In the genomic region with DNA sequence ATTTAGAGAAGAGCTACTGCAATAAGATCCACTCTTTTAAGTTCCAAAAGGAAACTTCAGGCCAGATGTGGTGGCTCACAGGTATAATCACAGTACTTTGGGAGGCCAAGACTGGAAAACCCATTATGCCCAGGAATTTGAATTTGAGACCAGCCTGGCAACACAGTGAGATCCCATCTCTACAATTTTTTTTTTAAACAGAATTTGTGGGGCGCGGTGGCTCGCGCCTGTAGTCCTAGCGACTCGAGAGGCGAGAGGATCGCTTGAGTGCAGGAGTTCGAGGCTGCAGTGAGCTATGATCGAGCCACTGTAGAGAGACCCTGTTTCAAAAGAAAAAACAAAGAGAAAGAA, we compare ENCODE assay signal across 8 cellular contexts. TPM values are rescaled to one million over a fixed set of nuclear protein-coding genes. Genes with fewer than 3 reads are reported as not detected.
DNase-seq lines count a peak whose midpoint lies in the region; ATAC-seq and TF ChIP-seq lines count a peak whose summit lies in the region.

No MANE protein-coding gene starts in this region.

- TF ChIP-seq CTCF in AG09309 (IDR thresholded peaks at IDR 0.05; ENCODE audit: control insufficient read depth, insufficient read depth, low read depth, low read length, missing control alignments) (no peak), LNCaP clone FGC (IDR thresholded peaks at IDR 0.05; ENCODE audit: control insufficient read depth, extremely low read depth, insufficient read depth) (no peak), choroid plexus epithelial cell (conservative IDR thresholded peaks at IDR 0.05; ENCODE audit: low read depth, low read length) (no peak)

- peak overlapping the region; percentile 23 to 99 (median 95) for H3K27ac Mint-ChIP-seq in naive B cell

- H3K27me3 Mint-ChIP-seq in naive B cell: no peaks in the 10 kb centered on the region

- H3K4me1 Mint-ChIP-seq in naive B cell: peaks cover 17 to 35% (median 21%) of the 10 kb centered on the region in 3 donors

- no peaks in the 10 kb centered on the region for H3K9me3 Mint-ChIP-seq in naive B cell

- no peaks in the 10 kb centered on the region for H3K36me3 Mint-ChIP-seq in naive B cell

- peak overlapping the region; percentile 71 for H3K4me3 ChIP-seq in AG09309 (ENCODE audit: control insufficient read depth, low read depth, low read length)
- H3K4me3 ChIP-seq in LNCaP clone FGC (ENCODE audit: low read depth, low read length): peak overlapping the region; percentile 95
- H3K4me3 ChIP-seq in choroid plexus epithelial cell (ENCODE audit: low read depth, low read length): peak overlapping the region; percentile 97

- no peak for DNase-seq in AG09309 (ENCODE audit: low read depth)
- DNase-seq in LNCaP clone FGC (ENCODE audit: low read depth): no peak
- peak; percentile 3 for DNase-seq in choroid plexus epithelial cell (ENCODE audit: low read depth)
- no peak for DNase-seq in naive B cell
- no peak for DNase-seq in stimulated activated CD4-positive, alpha-beta T cell treated with anti-CD3 and anti-CD28 coated beads, Interleukin-4, amount 100 ng/mL, for 24 hours
- DNase-seq in activated CD4-positive, alpha-beta T cell treated with anti-CD3 and anti-CD28 coated beads for 4 hours: no peak
- no peak for DNase-seq in NCI-H1105 treated with DMSO at 0.1 percent for 48 hours (lab: John Stamatoyannopoulos, UW)

- ATAC-seq in naive B cell (ENCODE audit: low read depth in 2 of 2) (no peak), GM21360 (IDR thresholded peaks at IDR 0.05; ENCODE audit: unreplicated experiment) (no peak)

- peak overlapping the region; percentile 95 to 99 (median 96) for H3K4me3 Mint-ChIP-seq in naive B cell

RNA-seq across cellular contexts. Expression of a gene that starts 0.8 kb away (rescaled TPM):
- 10 to 100 TPM in 1 of 6 donors, 1 to 10 TPM in 5; 5.8 to 19.3 (median 8.8) TPM for polyA plus RNA-seq in naive B cell (ENCODE audit: low read depth in 6 of 6)

RNA-seq across cellular contexts. Expression of a gene that starts 58.1 kb away (rescaled TPM):
- 100 to 1,000 TPM; 154 to 303 (median 222) TPM for polyA plus RNA-seq in naive B cell (ENCODE audit: low read depth in 6 of 6)
